In genomic region chr4:3705236-3705987, GRCh38 we compare ENCODE assay signal across 20 cellular contexts.
"Had no signal": no experiment of that assay in that cellular context is flagged by ENCODE, and none has a peak within 500 bp of the region (broad histone marks: within the 10 kb centered on the region; RNA-seq: fewer than 3 reads in every experiment).

No MANE protein-coding gene starts in this region.

- FAIRE-seq: bronchial epithelial cell, islet of Langerhans had no signal

- H3K4me1 ChIP-seq: adrenal gland had no signal

- ATAC-seq: activated CD4-positive, CD25-positive, alpha-beta regulatory T cell treated with anti-CD3 and anti-CD28 coated beads, Interleukin-2, amount 50 U/mL, for 24 hours; activated CD8-positive, alpha-beta T cell treated with anti-CD3 and anti-CD28 coated beads, Interleukin-2, amount 10 ng/mL, durations not matched to agents 7 days and 5 days; activated naive CD4-positive, alpha-beta T cell treated with anti-CD3 and anti-CD28 coated beads, Interleukin-2, amount 50 U/mL, for 72 hours; activated T-cell treated with anti-CD3 and anti-CD28 coated beads, Interleukin-2, amount 50 U/mL, for 4 hours; effector memory CD8-positive, alpha-beta T cell had no signal

- H3K36me3 ChIP-seq: adrenal gland, thyroid gland had no signal

- H3K4me3 Mint-ChIP-seq: activated CD4-positive, alpha-beta T cell treated with anti-CD3 and anti-CD28 coated beads, Interleukin-2, amount 10 ng/mL, durations not matched to agents 7 days and 5 days; activated CD8-positive, alpha-beta T cell treated with anti-CD3 and anti-CD28 coated beads, Interleukin-2, amount 10 ng/mL, durations not matched to agents 7 days and 5 days; activated T-cell treated with anti-CD3 and anti-CD28 coated beads, Interleukin-2, amount 50 U/mL, for 4 hours; effector memory CD8-positive, alpha-beta T cell; memory B cell; naive B cell; T-helper 1 cell treated with Interleukin-12 subunit alpha and Interleukin-12 subunit beta and Interleukin-4 antibody, amounts not matched to agents 30 μg/mL and 1 μg/mL, for 36 hours had no signal

- H3K4me2 ChIP-seq: hepatocyte had no signal

- DNase-seq: activated CD4-positive, alpha-beta T cell treated with anti-CD3 and anti-CD28 coated beads, Interleukin-2, amount 10 ng/mL, durations not matched to agents 7 days and 5 days; activated CD8-positive, alpha-beta T cell treated with anti-CD3 and anti-CD28 coated beads, Interleukin-2, amount 10 ng/mL, durations not matched to agents 7 days and 5 days; activated effector memory CD4-positive, alpha-beta T cell treated with anti-CD3 and anti-CD28 coated beads, Interleukin-2, amount 50 U/mL, for 16 hours; activated T-cell treated with anti-CD3 and anti-CD28 coated beads, Interleukin-2, amount 50 U/mL, for 4 hours; adrenal gland; dermis blood vessel endothelial cell; effector memory CD8-positive, alpha-beta T cell; naive B cell; stimulated activated CD4-positive, alpha-beta T cell treated with anti-CD3 and anti-CD28 coated beads, Interleukin-12 subunit alpha, Interleukin-12 subunit beta, amount 100 ng/mL, for 4 hours; stimulated activated CD4-positive, alpha-beta T cell treated with anti-CD3 and anti-CD28 coated beads, Interleukin-1b, Interleukin-23, amount 100 ng/mL, for 48 hours; stimulated activated CD8-positive, alpha-beta memory T cell treated with anti-CD3 and anti-CD28 coated beads, Interleukin-4, amount 100 ng/mL, for 48 hours; stimulated activated naive CD4-positive, alpha-beta T cell; thyroid gland had no signal

- H3K79me2 ChIP-seq: hepatocyte had no signal

- H3K27ac Mint-ChIP-seq: activated CD4-positive, alpha-beta T cell treated with anti-CD3 and anti-CD28 coated beads, Interleukin-2, amount 10 ng/mL, durations not matched to agents 7 days and 5 days; activated CD8-positive, alpha-beta T cell treated with anti-CD3 and anti-CD28 coated beads, Interleukin-2, amount 10 ng/mL, durations not matched to agents 7 days and 5 days; activated naive CD4-positive, alpha-beta T cell treated with anti-CD3 and anti-CD28 coated beads, Interleukin-2, amount 50 U/mL, for 72 hours; effector memory CD8-positive, alpha-beta T cell; memory B cell; naive B cell; T-helper 1 cell treated with Interleukin-12 subunit alpha and Interleukin-12 subunit beta and Interleukin-4 antibody, amounts not matched to agents 30 μg/mL and 1 μg/mL, for 36 hours had no signal

- H3K9me3 ChIP-seq: adrenal gland, thyroid gland had no signal

- H3K9me3 Mint-ChIP-seq: activated CD4-positive, alpha-beta T cell treated with anti-CD3 and anti-CD28 coated beads, Interleukin-2, amount 10 ng/mL, durations not matched to agents 7 days and 5 days; activated naive CD4-positive, alpha-beta T cell treated with anti-CD3 and anti-CD28 coated beads, Interleukin-2, amount 50 U/mL, for 72 hours; activated T-cell treated with anti-CD3 and anti-CD28 coated beads, Interleukin-2, amount 50 U/mL, for 4 hours; effector memory CD8-positive, alpha-beta T cell; memory B cell; naive B cell; T-helper 1 cell treated with Interleukin-12 subunit alpha and Interleukin-12 subunit beta and Interleukin-4 antibody, amounts not matched to agents 30 μg/mL and 1 μg/mL, for 36 hours had no signal

- H2AFZ ChIP-seq: hepatocyte had no signal

- H3K4me1 Mint-ChIP-seq: activated CD4-positive, alpha-beta T cell treated with anti-CD3 and anti-CD28 coated beads, Interleukin-2, amount 10 ng/mL, durations not matched to agents 7 days and 5 days; naive B cell had no signal

- H3K4me3 ChIP-seq: adrenal gland, hepatocyte, thyroid gland had no signal

- H3K36me3 Mint-ChIP-seq: activated naive CD4-positive, alpha-beta T cell treated with anti-CD3 and anti-CD28 coated beads, Interleukin-2, amount 50 U/mL, for 72 hours; memory B cell; naive B cell had no signal

- H3K27me3 ChIP-seq: thyroid gland had no signal

- H3K27me3 Mint-ChIP-seq: activated CD4-positive, alpha-beta T cell treated with anti-CD3 and anti-CD28 coated beads, Interleukin-2, amount 10 ng/mL, durations not matched to agents 7 days and 5 days had no signal

- H3K27ac ChIP-seq: adrenal gland, hepatocyte, thyroid gland had no signal
